8 cellular contexts compared by ENCODE assay signal in the genomic region with DNA sequence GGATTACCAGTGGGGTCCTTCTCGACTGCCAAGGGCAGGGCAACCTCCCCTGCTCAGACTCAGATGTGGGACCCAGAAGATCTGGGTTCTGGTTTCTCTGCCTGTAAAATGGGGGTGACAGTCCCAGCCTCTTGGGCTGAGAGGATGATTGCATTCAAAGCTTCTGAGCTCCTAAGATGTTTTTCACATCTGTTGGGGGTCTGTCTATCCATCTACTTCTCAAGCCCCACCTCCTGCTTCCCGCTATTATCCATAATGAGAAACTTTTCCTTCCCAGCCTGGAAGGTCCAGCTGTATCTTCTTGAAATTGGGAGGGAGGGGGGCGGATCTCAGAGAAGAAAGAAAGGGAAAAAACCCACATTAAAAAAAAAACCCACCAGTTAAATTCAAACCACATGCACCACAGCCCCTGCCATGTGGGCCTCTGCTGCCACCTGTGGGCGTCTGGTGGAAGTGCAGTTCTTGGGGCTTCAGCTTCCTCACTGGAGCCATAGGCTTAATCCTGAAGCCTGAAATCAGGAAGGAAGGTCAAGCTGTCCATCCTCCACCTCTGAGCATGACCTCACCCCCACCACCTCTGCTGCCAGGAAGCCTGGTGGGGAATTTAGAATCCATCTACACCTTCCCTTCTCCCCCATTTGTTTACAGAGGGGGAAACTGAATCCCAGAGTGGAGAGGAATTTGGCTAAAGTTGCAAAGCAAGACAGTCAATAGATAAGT. TPM values are rescaled to one million over a fixed set of nuclear protein-coding genes. Genes with fewer than 3 reads are reported as not detected.
DNase-seq lines count a peak whose midpoint lies in the region; ATAC-seq and TF ChIP-seq lines count a peak whose summit lies in the region.

No MANE protein-coding gene starts in this region.

- no peaks in the 10 kb centered on the region for H3K27me3 Mint-ChIP-seq in chondrocyte (ENCODE audit: low read depth)

- H3K9ac ChIP-seq in liver (ENCODE audit: low read depth in 1 of 2, low read length in 2 of 2): no peak overlapping the region

- H3K27ac Mint-ChIP-seq in chondrocyte (ENCODE audit: unreplicated experiment): peak overlapping the region; percentile 93

- H3K4me1 Mint-ChIP-seq in chondrocyte (ENCODE audit: low read depth): peaks cover 62% of the 10 kb centered on the region

- ATAC-seq in HG02938 (IDR thresholded peaks at IDR 0.05; ENCODE audit: unreplicated experiment): no peak

- H3K27ac ChIP-seq in liver (ENCODE audit: low read depth in 1 of 2, low read length in 2 of 2): peak overlapping the region; percentile 32 to 65

- TF ChIP-seq CTCF in AG04449 (IDR thresholded peaks at IDR 0.05; ENCODE audit: insufficient read depth, low read length, missing control alignments): peak; percentile 91
- peak; percentile 91 for TF ChIP-seq CTCF in chondrocyte (IDR thresholded peaks at IDR 0.05)
- TF ChIP-seq CTCF in liver (IDR thresholded peaks at IDR 0.05; ENCODE audit: low read depth, low read length, missing input control): peak; percentile 98

- no peaks in the 10 kb centered on the region for H3K9me3 Mint-ChIP-seq in chondrocyte (ENCODE audit: low read depth)

- H3K4me1 ChIP-seq in liver (ENCODE audit: control insufficient read depth in 4 of 4, insufficient read depth in 4 of 4, low read length in 3 of 4): peaks cover 0 to 9% (median 0%) of the 10 kb centered on the region in 4 donors

- DNase-seq in AG04449 (ENCODE audit: low read depth, low spot score) (no peak), H4 (ENCODE audit: low spot score) (peak; percentile 55), NCI-H510A (lab: John Stamatoyannopoulos, UW) (peak; percentile 20), chondrocyte (ENCODE audit: low spot score) (no peak)
- peak; percentile 69 to 76 for DNase-seq in activated CD4-positive, alpha-beta T cell treated with anti-CD3 and anti-CD28 coated beads for 24 hours (ENCODE audit: low read depth in 2 of 2)
- DNase-seq in stimulated activated CD4-positive, alpha-beta T cell treated with anti-CD3 and anti-CD28 coated beads, Interleukin-4, amount 100 ng/mL, for 24 hours: peak; percentile 83

- H3K36me3 Mint-ChIP-seq in chondrocyte (ENCODE audit: low read depth): no peaks in the 10 kb centered on the region

- H3K9me3 ChIP-seq in liver (ENCODE audit: control insufficient read depth in 4 of 4, low read length in 3 of 4): no peaks in the 10 kb centered on the region

- H3K27me3 ChIP-seq in liver (ENCODE audit: control insufficient read depth in 4 of 4, insufficient read depth in 4 of 4, low read length in 3 of 4): no peaks in the 10 kb centered on the region

- TF ChIP-seq RAD21 in liver (IDR thresholded peaks at IDR 0.05): peak; percentile 91 to 92

- POLR2A ChIA-PET in AG04449 (lab: Yijun Ruan, JAX): interaction anchor here (0.7 to 5.2 kb wide), 4 partner anchors 13 to 78 kb away, joined by 3 to 64 read pairs (median 10); partner anchors contain the start of gene ARHGEF17

- H3K4me3 ChIP-seq in AG04449 (ENCODE audit: low read depth, low read length) (no peak overlapping the region), liver (ENCODE audit: low read depth in 1 of 3, low read length in 3 of 3) (no peak overlapping the region)

- peak overlapping the region; percentile 25 for H3K4me3 Mint-ChIP-seq in chondrocyte (ENCODE audit: unreplicated experiment)

- H3K36me3 ChIP-seq in liver (ENCODE audit: control insufficient read depth in 4 of 4, insufficient read depth in 3 of 4, low read depth in 1 of 4, low read length in 3 of 4): no peaks in the 10 kb centered on the region

- WGBS in liver: 28% methylated on average over 4 of the region's 4 CpGs

- CTCF ChIA-PET in AG04449 (lab: Yijun Ruan, JAX): interaction anchor here (0.8 to 10.6 kb wide), 30 partner anchors 9 to 603 kb away, joined by 3 to 605 read pairs (median 6); partner anchors contain the start of genes ARHGEF17 and RELT

TF ChIP-seq in liver, 16 proteins besides CTCF, POLR2A, EP300 and RAD21:
- TF ChIP-seq, protein P1, sequence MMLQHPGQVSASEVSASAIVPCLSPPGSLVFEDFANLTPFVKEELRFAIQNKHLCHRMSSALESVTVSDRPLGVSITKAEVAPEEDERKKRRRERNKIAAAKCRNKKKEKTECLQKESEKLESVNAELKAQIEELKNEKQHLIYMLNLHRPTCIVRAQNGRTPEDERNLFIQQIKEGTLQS (IDR thresholded peaks at IDR 0.05): no peak
- TF ChIP-seq FOXA2 (IDR thresholded peaks at IDR 0.05) (no peak), NR2F2 (IDR thresholded peaks at IDR 0.05) (peak; percentile 51)

RNA-seq across cellular contexts. Expression of gene ARHGEF17, which starts 27.3 kb away (rescaled TPM):
- total RNA-seq in H4 (2014; rRNA removed; shearing (Covaris generic)): 3.3 and 3.9 TPM in 2 replicates
- total RNA-seq in chondrocyte (82.4 to 114 TPM (median 113 TPM) in 3 replicates), liver (10 to 100 TPM in 1 of 2 donors, 1 to 10 TPM in 1; 7.7 to 12.6 TPM)
- 1 to 10 TPM; 2.6 to 3.8 TPM for polyA plus RNA-seq in liver

RNA-seq across cellular contexts. Expression of gene RELT, which starts 40.8 kb away (rescaled TPM):
- 2.1 and 2.2 TPM in 2 replicates for total RNA-seq in H4 (2014; rRNA removed; shearing (Covaris generic))
- total RNA-seq in chondrocyte (3.5 to 4.5 TPM (median 3.5 TPM) in 3 replicates), liver (1 to 10 TPM; 3.3 to 8.0 TPM)
- 1 to 10 TPM in 1 of 2 donors, under 1 TPM in 1; 0.21 to 1.3 TPM for polyA plus RNA-seq in liver

Comparison
In these comparisons a context has a peak if more than half of its experiments do, and no peak if none do; other contexts are left out.
1. DNase-seq: peak in H4 (single experiment), NCI-H510A (single experiment), activated CD4-positive, alpha-beta T cell treated with anti-CD3 and anti-CD28 coated beads for 24 hours (2 of 2) and stimulated activated CD4-positive, alpha-beta T cell treated with anti-CD3 and anti-CD28 coated beads, Interleukin-4, amount 100 ng/mL, for 24 hours (single experiment); none in AG04449 (single experiment) and chondrocyte (single experiment).
2. Peak in every context shown above with its lines, with median percentiles within 50 percentile points of each other: CTCF ChIP-seq.